ENCODE assay signal across 1 cellular context in the genomic region with DNA sequence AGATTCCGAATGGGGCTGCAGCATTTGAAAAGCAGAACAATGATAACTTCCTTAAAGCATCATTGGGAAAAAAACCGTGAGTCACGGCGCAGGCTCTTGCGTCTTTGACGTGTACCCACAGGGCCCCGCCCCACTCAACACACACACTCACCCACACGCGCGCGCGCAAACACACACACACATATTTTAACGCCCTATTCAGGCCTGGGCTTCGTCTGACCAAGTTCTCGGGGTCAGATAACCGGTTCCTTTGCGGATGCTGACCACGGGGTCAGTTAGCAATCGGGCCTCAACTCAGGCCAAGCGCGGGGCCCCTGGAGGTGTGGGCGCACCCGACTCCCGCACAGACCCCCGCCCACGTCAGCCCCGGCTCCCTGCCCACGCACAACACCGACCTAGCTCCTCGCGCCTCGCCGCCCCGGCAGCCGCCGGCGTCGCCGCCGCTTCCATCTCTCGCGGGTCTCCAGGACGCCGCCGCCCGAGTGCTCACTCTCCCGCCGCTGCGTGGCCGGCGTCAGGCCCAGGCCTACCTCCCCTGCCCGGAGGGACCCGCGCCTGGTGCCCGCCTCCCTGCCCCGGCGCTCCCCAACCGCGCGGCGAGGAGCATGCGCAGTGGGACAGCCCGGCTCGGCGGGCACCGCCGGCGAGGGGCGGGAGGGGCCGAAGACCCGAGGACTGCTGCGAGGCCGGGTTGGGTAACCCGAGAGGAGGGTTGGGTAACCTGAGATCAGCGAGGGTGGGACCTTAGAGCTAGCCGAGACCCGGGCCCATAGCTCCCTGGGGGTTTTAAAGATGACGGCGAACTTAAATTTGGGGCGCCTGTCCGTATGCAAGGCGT.
TF ChIP-seq lines count a peak whose summit lies in the region.

A gene (minus strand): TSS at position 609 of the 838 bp plus-strand sequence. CDS start 159 bp downstream, at position 450.

TF ChIP-seq in K562, 482 proteins besides CTCF, POLR2A, EP300 and RAD21 (continued from another document and continues in another):
- TF ChIP-seq, protein P1, sequence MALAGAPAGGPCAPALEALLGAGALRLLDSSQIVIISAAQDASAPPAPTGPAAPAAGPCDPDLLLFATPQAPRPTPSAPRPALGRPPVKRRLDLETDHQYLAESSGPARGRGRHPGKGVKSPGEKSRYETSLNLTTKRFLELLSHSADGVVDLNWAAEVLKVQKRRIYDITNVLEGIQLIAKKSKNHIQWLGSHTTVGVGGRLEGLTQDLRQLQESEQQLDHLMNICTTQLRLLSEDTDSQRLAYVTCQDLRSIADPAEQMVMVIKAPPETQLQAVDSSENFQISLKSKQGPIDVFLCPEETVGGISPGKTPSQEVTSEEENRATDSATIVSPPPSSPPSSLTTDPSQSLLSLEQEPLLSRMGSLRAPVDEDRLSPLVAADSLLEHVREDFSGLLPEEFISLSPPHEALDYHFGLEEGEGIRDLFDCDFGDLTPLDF (CRISPR knock-in tag; IDR thresholded peaks at IDR 0.05) = no peak
- TF ChIP-seq, protein P2, sequence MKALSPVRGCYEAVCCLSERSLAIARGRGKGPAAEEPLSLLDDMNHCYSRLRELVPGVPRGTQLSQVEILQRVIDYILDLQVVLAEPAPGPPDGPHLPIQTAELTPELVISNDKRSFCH (CRISPR knock-in tag; IDR thresholded peaks at IDR 0.05) = no peak
- TF ChIP-seq, protein P2 (tag; IDR thresholded peaks at IDR 0.05) = no peak
- no peak for TF ChIP-seq EWSR1 (IDR thresholded peaks at IDR 0.05; ENCODE audit: borderline replicate concordance, low read depth, partially characterized antibody)
- TF ChIP-seq HDAC1 (IDR thresholded peaks at IDR 0.05) = peak in 1 of 2 experiments; percentile 62; a peak in 2 of 4 replicates
- no peak for TF ChIP-seq ZNF589 (CRISPR knock-in tag; IDR thresholded peaks at IDR 0.05; ENCODE audit: low read depth)
- TF ChIP-seq ERF (CRISPR knock-in tag; IDR thresholded peaks at IDR 0.05) = peak; percentile 78; the same call in 1 of the 2 replicates
- TF ChIP-seq, protein P3, sequence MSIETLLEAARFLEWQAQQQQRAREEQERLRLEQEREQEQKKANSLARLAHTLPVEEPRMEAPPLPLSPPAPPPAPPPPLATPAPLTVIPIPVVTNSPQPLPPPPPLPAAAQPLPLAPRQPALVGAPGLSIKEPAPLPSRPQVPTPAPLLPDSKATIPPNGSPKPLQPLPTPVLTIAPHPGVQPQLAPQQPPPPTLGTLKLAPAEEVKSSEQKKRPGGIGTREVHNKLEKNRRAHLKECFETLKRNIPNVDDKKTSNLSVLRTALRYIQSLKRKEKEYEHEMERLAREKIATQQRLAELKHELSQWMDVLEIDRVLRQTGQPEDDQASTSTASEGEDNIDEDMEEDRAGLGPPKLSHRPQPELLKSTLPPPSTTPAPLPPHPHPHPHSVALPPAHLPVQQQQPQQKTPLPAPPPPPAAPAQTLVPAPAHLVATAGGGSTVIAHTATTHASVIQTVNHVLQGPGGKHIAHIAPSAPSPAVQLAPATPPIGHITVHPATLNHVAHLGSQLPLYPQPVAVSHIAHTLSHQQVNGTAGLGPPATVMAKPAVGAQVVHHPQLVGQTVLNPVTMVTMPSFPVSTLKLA (conservative IDR thresholded peaks at IDR 0.05) = peak; percentile 32 to 70; a peak in 2 of 4 replicates
- TF ChIP-seq CBX1 (IDR thresholded peaks at IDR 0.05; ENCODE audit: low read depth) = peak; percentile 62; the same call in 1 of the 2 replicates
- no peak for TF ChIP-seq XRCC4 (IDR thresholded peaks at IDR 0.05; ENCODE audit: extremely low read depth, insufficient read depth, insufficient read length)
- 0 out of 2 replicates have a peak, but pooled peaks have one; percentile 37 for TF ChIP-seq ATF7 (IDR thresholded peaks at IDR 0.05)
- TF ChIP-seq RBFOX2 (IDR thresholded peaks at IDR 0.05; ENCODE audit: low read depth, low read length) = peak; percentile 83
- TF ChIP-seq SMAD1 (IDR thresholded peaks at IDR 0.05; ENCODE audit: low read depth, low read length, partially characterized antibody) = no peak
- TF ChIP-seq HNRNPLL (IDR thresholded peaks at IDR 0.05; ENCODE audit: low read depth, low read length, poor library complexity, severe bottlenecking) = peak; percentile 73
- TF ChIP-seq, protein P4, sequence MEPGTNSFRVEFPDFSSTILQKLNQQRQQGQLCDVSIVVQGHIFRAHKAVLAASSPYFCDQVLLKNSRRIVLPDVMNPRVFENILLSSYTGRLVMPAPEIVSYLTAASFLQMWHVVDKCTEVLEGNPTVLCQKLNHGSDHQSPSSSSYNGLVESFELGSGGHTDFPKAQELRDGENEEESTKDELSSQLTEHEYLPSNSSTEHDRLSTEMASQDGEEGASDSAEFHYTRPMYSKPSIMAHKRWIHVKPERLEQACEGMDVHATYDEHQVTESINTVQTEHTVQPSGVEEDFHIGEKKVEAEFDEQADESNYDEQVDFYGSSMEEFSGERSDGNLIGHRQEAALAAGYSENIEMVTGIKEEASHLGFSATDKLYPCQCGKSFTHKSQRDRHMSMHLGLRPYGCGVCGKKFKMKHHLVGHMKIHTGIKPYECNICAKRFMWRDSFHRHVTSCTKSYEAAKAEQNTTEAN (CRISPR knock-in tag; IDR thresholded peaks at IDR 0.05) = no peak
- TF ChIP-seq ZNF239 (CRISPR knock-in tag; IDR thresholded peaks at IDR 0.05) = no peak
- peak; percentile 57 for TF ChIP-seq PHF8 (IDR thresholded peaks at IDR 0.05; ENCODE audit: borderline replicate concordance, low read length)
- peak; percentile 72 for TF ChIP-seq CEBPB (tag; IDR thresholded peaks at IDR 0.05)
- TF ChIP-seq SRSF7 (optimal IDR thresholded peaks at IDR 0.05; ENCODE audit: low read depth, low read length) = no peak
- no peak for TF ChIP-seq U2AF1 (optimal IDR thresholded peaks at IDR 0.05; ENCODE audit: low read depth, low read length)
- TF ChIP-seq ZNF583 (CRISPR knock-in tag; IDR thresholded peaks at IDR 0.05) = 0 out of 2 replicates have a peak, but pooled peaks have one; percentile 20
- TF ChIP-seq ZNF507 (tag; conservative IDR thresholded peaks at IDR 0.05) = no peak
- no peak for TF ChIP-seq NR3C1 (CRISPR knock-in tag; IDR thresholded peaks at IDR 0.05)
- peak; percentile 87 for TF ChIP-seq POLR2G (IDR thresholded peaks at IDR 0.05; ENCODE audit: low read depth, low read length)
- no peak for TF ChIP-seq ELF2 (CRISPR knock-in tag; IDR thresholded peaks at IDR 0.05)
- no peak for TF ChIP-seq ZNF224 (CRISPR knock-in tag; IDR thresholded peaks at IDR 0.05)
- TF ChIP-seq TFAM (CRISPR knock-in tag; conservative IDR thresholded peaks at IDR 0.05) = no peak
- no peak for TF ChIP-seq FUS (optimal IDR thresholded peaks at IDR 0.05; ENCODE audit: low read depth, low read length)
- TF ChIP-seq, protein P5, sequence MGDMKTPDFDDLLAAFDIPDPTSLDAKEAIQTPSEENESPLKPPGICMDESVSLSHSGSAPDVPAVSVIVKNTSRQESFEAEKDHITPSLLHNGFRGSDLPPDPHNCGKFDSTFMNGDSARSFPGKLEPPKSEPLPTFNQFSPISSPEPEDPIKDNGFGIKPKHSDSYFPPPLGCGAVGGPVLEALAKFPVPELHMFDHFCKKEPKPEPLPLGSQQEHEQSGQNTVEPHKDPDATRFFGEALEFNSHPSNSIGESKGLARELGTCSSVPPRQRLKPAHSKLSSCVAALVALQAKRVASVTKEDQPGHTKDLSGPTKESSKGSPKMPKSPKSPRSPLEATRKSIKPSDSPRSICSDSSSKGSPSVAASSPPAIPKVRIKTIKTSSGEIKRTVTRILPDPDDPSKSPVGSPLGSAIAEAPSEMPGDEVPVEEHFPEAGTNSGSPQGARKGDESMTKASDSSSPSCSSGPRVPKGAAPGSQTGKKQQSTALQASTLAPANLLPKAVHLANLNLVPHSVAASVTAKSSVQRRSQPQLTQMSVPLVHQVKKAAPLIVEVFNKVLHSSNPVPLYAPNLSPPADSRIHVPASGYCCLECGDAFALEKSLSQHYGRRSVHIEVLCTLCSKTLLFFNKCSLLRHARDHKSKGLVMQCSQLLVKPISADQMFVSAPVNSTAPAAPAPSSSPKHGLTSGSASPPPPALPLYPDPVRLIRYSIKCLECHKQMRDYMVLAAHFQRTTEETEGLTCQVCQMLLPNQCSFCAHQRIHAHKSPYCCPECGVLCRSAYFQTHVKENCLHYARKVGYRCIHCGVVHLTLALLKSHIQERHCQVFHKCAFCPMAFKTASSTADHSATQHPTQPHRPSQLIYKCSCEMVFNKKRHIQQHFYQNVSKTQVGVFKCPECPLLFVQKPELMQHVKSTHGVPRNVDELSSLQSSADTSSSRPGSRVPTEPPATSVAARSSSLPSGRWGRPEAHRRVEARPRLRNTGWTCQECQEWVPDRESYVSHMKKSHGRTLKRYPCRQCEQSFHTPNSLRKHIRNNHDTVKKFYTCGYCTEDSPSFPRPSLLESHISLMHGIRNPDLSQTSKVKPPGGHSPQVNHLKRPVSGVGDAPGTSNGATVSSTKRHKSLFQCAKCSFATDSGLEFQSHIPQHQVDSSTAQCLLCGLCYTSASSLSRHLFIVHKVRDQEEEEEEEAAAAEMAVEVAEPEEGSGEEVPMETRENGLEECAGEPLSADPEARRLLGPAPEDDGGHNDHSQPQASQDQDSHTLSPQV (IDR thresholded peaks at IDR 0.05) = no peak
- no peak for TF ChIP-seq ZNF3 (CRISPR knock-in tag; IDR thresholded peaks at IDR 0.05)
- TF ChIP-seq NFE2L1 (tag; IDR thresholded peaks at IDR 0.05; ENCODE audit: borderline replicate concordance, low read depth) = no peak
- no peak for TF ChIP-seq ZNF445 (CRISPR knock-in tag; IDR thresholded peaks at IDR 0.05; ENCODE audit: low read depth)
- no peak for TF ChIP-seq FOXJ3 (CRISPR knock-in tag; IDR thresholded peaks at IDR 0.05)
- peak; percentile 70 for TF ChIP-seq EP400 (IDR thresholded peaks at IDR 0.05)
- no peak for TF ChIP-seq TCF3 (CRISPR knock-in tag; IDR thresholded peaks at IDR 0.05)
- TF ChIP-seq ZNF707 (CRISPR knock-in tag; conservative IDR thresholded peaks at IDR 0.05) = no peak
- peak; percentile 28; the same call in 1 of the 2 replicates for TF ChIP-seq MTA3 (IDR thresholded peaks at IDR 0.05; ENCODE audit: borderline replicate concordance)
- no peak for TF ChIP-seq ZNF140 (CRISPR knock-in tag; IDR thresholded peaks at IDR 0.05)
- no peak for TF ChIP-seq KDM5B (IDR thresholded peaks at IDR 0.05; ENCODE audit: insufficient replicate concordance, low read depth, low read length)
- peak; percentile 62 for TF ChIP-seq PCBP1 (IDR thresholded peaks at IDR 0.05; ENCODE audit: low read depth, low read length, poor library complexity, severe bottlenecking)
- TF ChIP-seq SAFB (IDR thresholded peaks at IDR 0.05; ENCODE audit: borderline replicate concordance, low read depth, low read length) = 0 out of 2 replicates have a peak, but pooled peaks have one; percentile 39
- no peak for TF ChIP-seq ARID2 (IDR thresholded peaks at IDR 0.05)
- TF ChIP-seq, protein P6, sequence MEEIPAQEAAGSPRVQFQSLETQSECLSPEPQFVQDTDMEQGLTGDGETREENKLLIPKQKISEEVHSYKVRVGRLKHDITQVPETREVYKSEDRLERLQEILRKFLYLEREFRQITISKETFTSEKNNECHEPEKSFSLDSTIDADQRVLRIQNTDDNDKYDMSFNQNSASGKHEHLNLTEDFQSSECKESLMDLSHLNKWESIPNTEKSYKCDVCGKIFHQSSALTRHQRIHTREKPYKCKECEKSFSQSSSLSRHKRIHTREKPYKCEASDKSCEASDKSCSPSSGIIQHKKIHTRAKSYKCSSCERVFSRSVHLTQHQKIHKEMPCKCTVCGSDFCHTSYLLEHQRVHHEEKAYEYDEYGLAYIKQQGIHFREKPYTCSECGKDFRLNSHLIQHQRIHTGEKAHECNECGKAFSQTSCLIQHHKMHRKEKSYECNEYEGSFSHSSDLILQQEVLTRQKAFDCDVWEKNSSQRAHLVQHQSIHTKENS (CRISPR knock-in tag; IDR thresholded peaks at IDR 0.05) = no peak
- peak; percentile 50; the same call in 1 of the 2 replicates for TF ChIP-seq HNRNPL (IDR thresholded peaks at IDR 0.05; ENCODE audit: low read depth, low read length)
- TF ChIP-seq, protein P7, sequence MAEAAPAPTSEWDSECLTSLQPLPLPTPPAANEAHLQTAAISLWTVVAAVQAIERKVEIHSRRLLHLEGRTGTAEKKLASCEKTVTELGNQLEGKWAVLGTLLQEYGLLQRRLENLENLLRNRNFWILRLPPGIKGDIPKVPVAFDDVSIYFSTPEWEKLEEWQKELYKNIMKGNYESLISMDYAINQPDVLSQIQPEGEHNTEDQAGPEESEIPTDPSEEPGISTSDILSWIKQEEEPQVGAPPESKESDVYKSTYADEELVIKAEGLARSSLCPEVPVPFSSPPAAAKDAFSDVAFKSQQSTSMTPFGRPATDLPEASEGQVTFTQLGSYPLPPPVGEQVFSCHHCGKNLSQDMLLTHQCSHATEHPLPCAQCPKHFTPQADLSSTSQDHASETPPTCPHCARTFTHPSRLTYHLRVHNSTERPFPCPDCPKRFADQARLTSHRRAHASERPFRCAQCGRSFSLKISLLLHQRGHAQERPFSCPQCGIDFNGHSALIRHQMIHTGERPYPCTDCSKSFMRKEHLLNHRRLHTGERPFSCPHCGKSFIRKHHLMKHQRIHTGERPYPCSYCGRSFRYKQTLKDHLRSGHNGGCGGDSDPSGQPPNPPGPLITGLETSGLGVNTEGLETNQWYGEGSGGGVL (CRISPR knock-in tag; IDR thresholded peaks at IDR 0.05) = no peak
- TF ChIP-seq, protein P8, sequence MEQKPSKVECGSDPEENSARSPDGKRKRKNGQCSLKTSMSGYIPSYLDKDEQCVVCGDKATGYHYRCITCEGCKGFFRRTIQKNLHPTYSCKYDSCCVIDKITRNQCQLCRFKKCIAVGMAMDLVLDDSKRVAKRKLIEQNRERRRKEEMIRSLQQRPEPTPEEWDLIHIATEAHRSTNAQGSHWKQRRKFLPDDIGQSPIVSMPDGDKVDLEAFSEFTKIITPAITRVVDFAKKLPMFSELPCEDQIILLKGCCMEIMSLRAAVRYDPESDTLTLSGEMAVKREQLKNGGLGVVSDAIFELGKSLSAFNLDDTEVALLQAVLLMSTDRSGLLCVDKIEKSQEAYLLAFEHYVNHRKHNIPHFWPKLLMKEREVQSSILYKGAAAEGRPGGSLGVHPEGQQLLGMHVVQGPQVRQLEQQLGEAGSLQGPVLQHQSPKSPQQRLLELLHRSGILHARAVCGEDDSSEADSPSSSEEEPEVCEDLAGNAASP (IDR thresholded peaks at IDR 0.05) = no peak
- TF ChIP-seq TAF1 (IDR thresholded peaks at IDR 0.05; ENCODE audit: control insufficient read depth, extremely low read depth, insufficient read depth, low read length, severe bottlenecking) = peak; percentile 31
